In genomic region chr9:107112707-107113243, GRCh38 we compare ENCODE assay signal across 14 cellular contexts.
DNase-seq lines count a peak whose midpoint lies in the region; ATAC-seq and TF ChIP-seq lines count a peak whose summit lies in the region.
"Had no signal": no experiment of that assay in that cellular context is flagged by ENCODE, and none has a peak within 500 bp of the region (broad histone marks: within the 10 kb centered on the region; RNA-seq: fewer than 3 reads in every experiment).

No MANE protein-coding gene starts in this region.

- peaks cover 12% of the 10 kb centered on the region for H3K27me3 Mint-ChIP-seq in nephron progenitor cell (ENCODE audit: low read depth, poor library complexity)

- CTCF ChIA-PET in GM10248 (lab: Yijun Ruan, JAX) = interaction anchor here (1.5 kb wide), 1 partner anchor 25 kb away, joined by 4 read pairs; no protein-coding TSS in a partner anchor

- DNase-seq in GM10248 (ENCODE audit: extremely low spot score) (peak; percentile 24), nephron progenitor cell (no peak), NCI-H187 treated with DMSO at 0.1 percent for 48 hours (lab: John Stamatoyannopoulos, UW) (no peak), Right ventricle myocardium superior (no peak)
- no peak for DNase-seq in activated effector memory CD4-positive, alpha-beta T cell treated with Interleukin-2 at 50 U/mL for 16 hours
- DNase-seq: activated CD8-positive, alpha-beta memory T cell treated with anti-CD3 and anti-CD28 coated beads, Interleukin-2, amount 50 U/mL, for 48 hours; amygdala; foreskin keratinocyte; NCI-H524 treated with DMSO at 0.1 percent for 48 hours; SHP77 had no signal

- no peaks in the 10 kb centered on the region for H3K9me3 Mint-ChIP-seq in nephron progenitor cell

- ATAC-seq in GM19351 (IDR thresholded peaks at IDR 0.05; ENCODE audit: unreplicated experiment) (peak; percentile 93), HG02623 (IDR thresholded peaks at IDR 0.05; ENCODE audit: unreplicated experiment) (peak; percentile 86), HG03432 (IDR thresholded peaks at IDR 0.05; ENCODE audit: unreplicated experiment) (peak; percentile 75), Right ventricle myocardium superior (ENCODE audit: poor library complexity) (no peak)
- ATAC-seq: A549, foreskin keratinocyte had no signal

- intact Hi-C loops in Right ventricle myocardium superior (cut with DNase I) = no loop called here

- no peak overlapping the region for H3K4me3 Mint-ChIP-seq in nephron progenitor cell

- no peak overlapping the region for H3K27ac Mint-ChIP-seq in nephron progenitor cell

- H3K36me3 Mint-ChIP-seq in nephron progenitor cell (ENCODE audit: low read depth) = no peaks in the 10 kb centered on the region

- POLR2A ChIA-PET in GM10248 (lab: Yijun Ruan, JAX) = no interaction called here

- TF ChIP-seq CTCF in GM10248 (IDR thresholded peaks at IDR 0.05; ENCODE audit: control extremely low read depth, extremely low read depth, low read depth, missing control alignments) (no peak), nephron progenitor cell (IDR thresholded peaks at IDR 0.05) (no peak)

- H3K4me1 Mint-ChIP-seq in nephron progenitor cell = no peaks in the 10 kb centered on the region
